ENCODE assay signal across 8 cellular contexts in genomic region chr4:108650212-108651067, GRCh38. TPM values are rescaled to one million over a fixed set of nuclear protein-coding genes. Genes with fewer than 3 reads are reported as not detected.
DNase-seq lines count a peak whose midpoint lies in the region; ATAC-seq, FAIRE-seq and TF ChIP-seq lines count a peak whose summit lies in the region.

TSS of gene OSTC (plus strand) at chr4:108650599. CDS start at chr4:108650656, 57 bp downstream.

- H3K36me3 ChIP-seq in BE2C: peaks cover 2% of the 10 kb centered on the region; the same call in 1 of the 2 replicates

- peak; percentile 92 for ATAC-seq in HG03460 (IDR thresholded peaks at IDR 0.05; ENCODE audit: unreplicated experiment)

- peaks cover 3% of the 10 kb centered on the region; the same call in 1 of the 2 replicates for H3K4me1 ChIP-seq in BE2C

- no peaks in the 10 kb centered on the region for H3K9me3 ChIP-seq in BE2C

- FAIRE-seq in colon (lab: Jason Lieb, UNC): peak; percentile 96

- H3K4me3 ChIP-seq in BE2C (ENCODE audit: low read depth, low read length): peak within 1 kb of the TSS; percentile 96

- peak; percentile 95 for DNase-seq in BE2C
- peak; percentile 75 for DNase-seq in GM19240 (ENCODE audit: insufficient read length, low spot score)
- DNase-seq in NCI-H526 (lab: John Stamatoyannopoulos, UW): peak; percentile 89 to 98
- DNase-seq in activated CD4-positive, alpha-beta T cell treated with anti-CD3 and anti-CD28 coated beads for 48 hours: peak; percentile 95
- peak; percentile 98 for DNase-seq in kidney glomerular epithelial cell (lab: John Stamatoyannopoulos, UW)
- peak; percentile 79 to 90 for DNase-seq in stimulated activated CD4-positive, alpha-beta T cell treated with anti-CD3 and anti-CD28 coated beads, Interleukin-1b, Interleukin-23, amount 100 ng/mL, for 1 hour (ENCODE audit: low read depth in 2 of 2)

- H3K27me3 ChIP-seq in BE2C: no peaks in the 10 kb centered on the region

- TF ChIP-seq CTCF in BE2C (IDR thresholded peaks at IDR 0.05; ENCODE audit: low read depth, low read length): 0 out of 2 replicates have a peak, but pooled peaks have one; percentile 12

RNA-seq across cellular contexts. Expression of gene OSTC, which starts in this region (rescaled TPM):
- 125 TPM for polyA plus RNA-seq in BE2C (2012; ENCODE audit: insufficient read depth, insufficient read length, low read depth)

Comparison
In these comparisons a context has a peak if more than half of its experiments do, and no peak if none do; other contexts are left out.
1. Peak in every context shown above with its lines: DNase-seq, ATAC-seq and H3K4me3 ChIP-seq.